ENCODE assay signal across 10 cellular contexts in genomic region chr17:57369509-57369945, GRCh38.
DNase-seq lines count a peak whose midpoint lies in the region; ATAC-seq and TF ChIP-seq lines count a peak whose summit lies in the region.
"Had no signal": no experiment of that assay in that cellular context is flagged by ENCODE, and none has a peak within 500 bp of the region (broad histone marks: within the 10 kb centered on the region; RNA-seq: fewer than 3 reads in every experiment).

No MANE protein-coding gene starts in this region.

- H3K4me3 Mint-ChIP-seq in activated T-cell treated with anti-CD3 and anti-CD28 coated beads, Interleukin-2, amount 50 U/mL, for 24 hours, result no peak overlapping the region

- H3K9me2 ChIP-seq in Karpas-422 (replicated peaks; ENCODE audit: insufficient read depth, low read length), result no peaks in the 10 kb centered on the region

- H3K9me3 ChIP-seq in Karpas-422 (ENCODE audit: low read length) (peaks cover 4% of the 10 kb centered on the region; the same call in 1 of the 2 replicates), skeletal muscle tissue (ENCODE audit: control insufficient read depth in 3 of 3, low read length in 3 of 3) (peaks cover 0 to 6% (median 3%) of the 10 kb centered on the region in 3 donors)

- no peaks in the 10 kb centered on the region for H4K20me1 ChIP-seq in Karpas-422 (ENCODE audit: insufficient read depth, low read depth, low read length)

- no peak overlapping the region for H3K4me2 ChIP-seq in Karpas-422 (ENCODE audit: low read depth, low read length, poor library complexity, severe bottlenecking)

- H3K4me1 Mint-ChIP-seq in activated T-cell treated with anti-CD3 and anti-CD28 coated beads, Interleukin-2, amount 50 U/mL, for 24 hours (ENCODE audit: low read depth), result peaks cover 34% of the 10 kb centered on the region

- H3K27ac Mint-ChIP-seq in activated T-cell treated with anti-CD3 and anti-CD28 coated beads, Interleukin-2, amount 50 U/mL, for 24 hours, result peak overlapping the region; percentile 41

- TF ChIP-seq CTCF in epithelial cell of esophagus (IDR thresholded peaks at IDR 0.05; ENCODE audit: insufficient read depth, low read depth, low read length, missing control alignments), result no peak

- DNase-seq in activated T-cell treated with anti-CD3 and anti-CD28 coated beads, Interleukin-2, amount 50 U/mL, for 24 hours, result no peak
- no peak for DNase-seq in activated T-cell treated with anti-CD3 and anti-CD28 coated beads, Interleukin-2, amount 50 U/mL, for 1 hour
- no peak for DNase-seq in Karpas-422
- DNase-seq in epithelial cell of esophagus (ENCODE audit: low read depth), result peak; percentile 25
- no peak for DNase-seq in OCI-M1 (lab: John Stamatoyannopoulos, UW)
- no peak for DNase-seq in RPMI8226
- DNase-seq: NCI-H2029 treated with DMSO at 0.1 percent for 48 hours had no signal

- H3K36me3 Mint-ChIP-seq in activated T-cell treated with anti-CD3 and anti-CD28 coated beads, Interleukin-2, amount 50 U/mL, for 24 hours (ENCODE audit: low read depth), result peaks cover 9% of the 10 kb centered on the region

- H3K4me1 ChIP-seq in Karpas-422 (ENCODE audit: low read length) (peaks cover 47% of the 10 kb centered on the region), skeletal muscle tissue (ENCODE audit: control insufficient read depth in 3 of 3, insufficient read depth in 3 of 3, low read length in 3 of 3) (peaks cover 37 to 55% (median 49%) of the 10 kb centered on the region in 3 donors)

- H3K9ac ChIP-seq in Karpas-422 (ENCODE audit: low read length) (no peak overlapping the region), skeletal muscle tissue (ENCODE audit: low read depth in 1 of 3, low read length in 3 of 3) (no peak overlapping the region)

- no peak overlapping the region for H2AFZ ChIP-seq in Karpas-422 (ENCODE audit: low read length)

- no peaks in the 10 kb centered on the region for H3K27me3 Mint-ChIP-seq in activated T-cell treated with anti-CD3 and anti-CD28 coated beads, Interleukin-2, amount 50 U/mL, for 24 hours

- no peaks in the 10 kb centered on the region for H3K9me3 Mint-ChIP-seq in activated T-cell treated with anti-CD3 and anti-CD28 coated beads, Interleukin-2, amount 50 U/mL, for 24 hours

- H3K36me3 ChIP-seq in Karpas-422 (ENCODE audit: insufficient read depth, low read length), result peaks cover 21% of the 10 kb centered on the region
- H3K36me3 ChIP-seq in skeletal muscle tissue (ENCODE audit: control insufficient read depth in 3 of 3, insufficient read depth in 3 of 3, low read length in 3 of 3), result no peaks in the 10 kb centered on the region

- H3K4me3 ChIP-seq in Karpas-422 (ENCODE audit: low read length) (no peak overlapping the region), epithelial cell of esophagus (ENCODE audit: low read length) (no peak overlapping the region), skeletal muscle tissue (ENCODE audit: low read length in 3 of 3) (no peak overlapping the region)
- H3K4me3 ChIP-seq: coronary artery had no signal

- no peak for ATAC-seq in HG03108 (IDR thresholded peaks at IDR 0.05; ENCODE audit: unreplicated experiment)

- H3K27me3 ChIP-seq in Karpas-422 (ENCODE audit: low read length) (no peaks in the 10 kb centered on the region), skeletal muscle tissue (ENCODE audit: control insufficient read depth in 3 of 3, insufficient read depth in 3 of 3, low read length in 3 of 3) (no peaks in the 10 kb centered on the region)

- H3K79me2 ChIP-seq in Karpas-422 (ENCODE audit: low read length), result peaks cover 96% of the 10 kb centered on the region

- peak overlapping the region; percentile 86 for H3K27ac ChIP-seq in Karpas-422 (ENCODE audit: low read length)
- H3K27ac ChIP-seq in skeletal muscle tissue (ENCODE audit: low read depth, low read length), result peak overlapping the region; percentile 32
- H3K27ac ChIP-seq: coronary artery had no signal
